In the genomic region with DNA sequence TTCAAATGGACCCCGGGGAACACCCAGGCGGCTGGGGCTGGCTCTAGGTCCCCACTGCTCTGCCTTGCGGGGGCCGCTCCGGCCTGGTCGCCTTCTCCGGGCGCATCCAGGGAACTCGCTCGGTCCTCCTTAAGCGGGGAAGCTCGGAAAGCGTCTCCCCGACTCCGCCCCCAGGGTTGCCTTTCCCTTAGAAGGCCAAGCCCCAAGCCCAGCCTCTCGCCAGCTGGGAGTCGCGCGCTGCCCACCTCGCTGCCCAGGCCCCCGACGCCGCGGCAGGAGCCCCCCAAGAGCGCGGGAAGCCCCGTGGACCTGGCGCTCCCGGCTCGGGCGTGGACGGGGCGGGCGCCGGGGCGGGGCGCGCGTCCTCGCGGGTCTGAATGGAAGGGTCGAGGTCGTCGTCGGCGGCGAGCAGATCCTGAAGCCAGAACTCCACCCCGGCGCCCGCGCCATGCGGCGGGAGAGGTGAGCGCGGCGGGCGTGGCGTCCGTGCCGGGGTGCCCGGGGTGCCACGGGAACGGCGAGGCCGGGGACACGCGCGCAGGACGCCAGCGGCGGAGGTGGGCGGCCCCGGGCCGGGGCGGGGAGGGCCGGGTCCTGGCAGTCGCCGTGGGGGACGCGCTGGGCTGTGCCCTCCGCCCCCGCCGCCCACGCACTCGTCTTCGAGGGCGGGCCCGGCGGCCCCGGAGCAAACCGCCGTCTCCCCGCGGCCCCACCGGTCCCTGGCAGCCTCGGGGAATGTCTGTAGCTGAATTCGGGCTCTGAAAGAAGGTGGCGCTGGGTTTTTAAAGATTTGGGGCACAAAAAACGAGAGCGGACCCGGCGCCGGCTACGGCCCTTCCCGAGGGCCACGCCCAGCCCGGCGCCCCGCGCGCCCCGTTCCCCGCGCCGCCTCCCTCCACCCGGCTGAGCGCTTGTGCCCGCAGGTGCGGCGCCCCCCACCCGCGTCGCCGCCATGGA, we compare ENCODE assay signal across 8 cellular contexts. TPM values are rescaled to one million over a fixed set of nuclear protein-coding genes. Genes with fewer than 3 reads are reported as not detected.
DNase-seq lines count a peak whose midpoint lies in the region; ATAC-seq and TF ChIP-seq lines count a peak whose summit lies in the region.

A gene with protein sequence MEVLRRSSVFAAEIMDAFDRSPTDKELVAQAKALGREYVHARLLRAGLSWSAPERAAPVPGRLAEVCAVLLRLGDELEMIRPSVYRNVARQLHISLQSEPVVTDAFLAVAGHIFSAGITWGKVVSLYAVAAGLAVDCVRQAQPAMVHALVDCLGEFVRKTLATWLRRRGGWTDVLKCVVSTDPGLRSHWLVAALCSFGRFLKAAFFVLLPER (plus strand): TSS at position 214 of the 957 bp plus-strand sequence. CDS start 739 bp downstream, at position 953.

- H3K4me2 ChIP-seq in fibroblast of lung (ENCODE audit: extremely low read depth, insufficient read depth, low read length), result peak within 1 kb of the TSS; percentile 88

- peak within 1 kb of the TSS; percentile 64 for H3K4me3 ChIP-seq in BJ (ENCODE audit: low read depth, low read length)
- H3K4me3 ChIP-seq in fibroblast of lung (replicated peaks in 1 of 4; ENCODE audit: control extremely low read depth in 1 of 4, insufficient read depth in 1 of 4, low read depth in 3 of 4, low read length in 4 of 4), result peak within 1 kb of the TSS; percentile 45 to 69 (median 66)
- peak within 1 kb of the TSS; percentile 69 for H3K4me3 ChIP-seq in upper lobe of right lung

- ATAC-seq in activated B cell treated with CpG ODN at 0.5 μM for 24 hours (ENCODE audit: low read depth), result peak; percentile 18
- ATAC-seq in upper lobe of right lung, result peak; percentile 76
- no peak for ATAC-seq in GM18498 (IDR thresholded peaks at IDR 0.05; ENCODE audit: unreplicated experiment)

- H3K27me3 Mint-ChIP-seq in activated B cell treated with CpG ODN at 0.5 μM for 24 hours, result peaks cover 37% of the 10 kb centered on the region

- peak within 1 kb of the TSS; percentile 32 for H3K27ac ChIP-seq in fibroblast of lung (ENCODE audit: insufficient read depth, low read length)
- peak within 1 kb of the TSS; percentile 68 for H3K27ac ChIP-seq in upper lobe of right lung

- TF ChIP-seq CTCF in BJ (IDR thresholded peaks at IDR 0.05; ENCODE audit: insufficient read depth, low read depth, low read length) (no peak), activated B cell treated with CpG ODN at 0.5 μM for 24 hours (IDR thresholded peaks at IDR 0.05) (no peak), fibroblast of lung (conservative IDR thresholded peaks at IDR 0.05 in 1 of 2, IDR thresholded peaks at IDR 0.05 in 1 of 2; ENCODE audit: low read depth in 1 of 2, low read length in 2 of 2) (no peak), upper lobe of right lung (IDR thresholded peaks at IDR 0.05) (no peak)

- CTCF ChIA-PET in BJ (lab: Yijun Ruan, JAX) (interaction anchor here (0.6 to 1.8 kb wide), 3 partner anchors 12 to 100 kb away, joined by 3 to 6 read pairs (median 3); no protein-coding TSS in a partner anchor), activated B cell treated with CpG ODN at 0.5 μM for 24 hours (lab: Charles Lee) (no interaction called here)

- peak within 1 kb of the TSS; percentile 40 for H2AFZ ChIP-seq in fibroblast of lung (ENCODE audit: low read length)

- no peaks in the 10 kb centered on the region for H3K9me3 ChIP-seq in fibroblast of lung (ENCODE audit: control insufficient read depth, insufficient read depth, low read depth, low read length)
- no peaks in the 10 kb centered on the region for H3K9me3 ChIP-seq in upper lobe of right lung

- H3K27ac Mint-ChIP-seq in activated B cell treated with CpG ODN at 0.5 μM for 24 hours, result no peak within 1 kb of the TSS

- no peaks in the 10 kb centered on the region for H4K20me1 ChIP-seq in fibroblast of lung (ENCODE audit: control insufficient read depth, extremely low read depth, insufficient read depth, low read length)

- intact Hi-C loops in activated B cell treated with CpG ODN at 0.5 μM for 24 hours (cut with micrococcal nuclease), result no loop called here
- intact Hi-C loops in upper lobe of right lung (cut with DNase I), result no loop called here

- H3K27me3 ChIP-seq in BJ (ENCODE audit: control insufficient read depth, insufficient read depth, low read length) (no peaks in the 10 kb centered on the region), fibroblast of lung (ENCODE audit: control insufficient read depth, insufficient read depth, low read length) (no peaks in the 10 kb centered on the region), upper lobe of right lung (no peaks in the 10 kb centered on the region)

- peaks cover 7% of the 10 kb centered on the region for H3K4me1 Mint-ChIP-seq in activated B cell treated with CpG ODN at 0.5 μM for 24 hours

- H3K4me3 Mint-ChIP-seq in activated B cell treated with CpG ODN at 0.5 μM for 24 hours, result peak within 1 kb of the TSS; percentile 60

- H3K36me3 ChIP-seq in BJ (ENCODE audit: control insufficient read depth, insufficient read depth, low read length) (peaks cover 12% of the 10 kb centered on the region), fibroblast of lung (ENCODE audit: control insufficient read depth, insufficient read depth, low read length) (peaks cover 12% of the 10 kb centered on the region), upper lobe of right lung (peaks cover 3% of the 10 kb centered on the region)

- DNase-seq in BJ (ENCODE audit: low read depth) (no peak), HPDE6-E6E7 (ENCODE audit: extremely low spot score) (peak; percentile 76), activated B cell treated with CpG ODN at 0.5 μM for 24 hours (no peak), fibroblast of lung (ENCODE audit: low read depth in 2 of 2) (peak; percentile 78 to 84), myocyte (ENCODE audit: low read depth) (peak; percentile 91), upper lobe of right lung (peak; percentile 90)
- DNase-seq in activated CD4-positive, CD25-positive, alpha-beta regulatory T cell (lab: John Stamatoyannopoulos, UW), result no peak

- H3K9me3 Mint-ChIP-seq in activated B cell treated with CpG ODN at 0.5 μM for 24 hours, result peaks cover 14% of the 10 kb centered on the region

- peak within 1 kb of the TSS; percentile 72 for H3K9ac ChIP-seq in fibroblast of lung (ENCODE audit: insufficient read depth, low read length)

- H3K4me1 ChIP-seq in fibroblast of lung (ENCODE audit: control insufficient read depth, extremely low read depth, insufficient read depth, low read length) (peaks cover 16% of the 10 kb centered on the region), upper lobe of right lung (peaks cover 33% of the 10 kb centered on the region)

- POLR2A ChIA-PET in BJ (lab: Charles Lee), result interaction anchor here (0.6 to 1.0 kb wide), 2 partner anchors 11 to 55 kb away, joined by 3 to 12 read pairs; no protein-coding TSS in a partner anchor
- POLR2A ChIA-PET in activated B cell treated with CpG ODN at 0.5 μM for 24 hours (lab: Charles Lee), result no interaction called here

- peaks cover 23% of the 10 kb centered on the region for H3K79me2 ChIP-seq in fibroblast of lung (ENCODE audit: control insufficient read depth, insufficient read depth, low read length)

- H3K36me3 Mint-ChIP-seq in activated B cell treated with CpG ODN at 0.5 μM for 24 hours (ENCODE audit: low read depth), result peaks cover 4% of the 10 kb centered on the region

RNA-seq across cellular contexts. Expression of the gene that starts here (rescaled TPM):
- polyA plus RNA-seq in BJ (2011; rRNA removed), result 29.4 and 42.9 TPM in 2 replicates
- 19.3 and 22.8 TPM in 2 replicates for polyA minus RNA-seq in BJ (2011; rRNA and poly(A)+ RNA removed)
- total RNA-seq in activated B cell treated with CpG ODN at 0.5 μM for 24 hours, result 0.10 TPM in 1 of 2 replicates, not detected in the other
- total RNA-seq in fibroblast of lung, result 38.5 and 42.4 TPM in 2 replicates
- polyA plus RNA-seq in fibroblast of lung, result 14.8 and 21.2 TPM in 2 replicates
- 27.7 and 32.1 TPM in 2 replicates for polyA plus RNA-seq in fibroblast of lung (2012)
- 21.0 and 40.2 TPM in 2 replicates for polyA minus RNA-seq in fibroblast of lung (ENCODE audit: low replicate concordance)
- 69.7 and 114 TPM in 2 replicates for total RNA-seq in myocyte
- polyA plus RNA-seq in myocyte (2012), result 69.1 TPM
- total RNA-seq in upper lobe of right lung, result 56.4 TPM

Comparison
In these comparisons a context has a peak if more than half of its experiments do, and no peak if none do; other contexts are left out.
1. RNA of the gene that starts here (total RNA-seq): 69.7 to 114 TPM in myocyte, 56.4 TPM in upper lobe of right lung (single experiment) and 38.5 to 42.4 TPM in fibroblast of lung; 0.10 TPM in activated B cell treated with CpG ODN at 0.5 μM for 24 hours; every median in the first group is over 10 times any median in the second.
2. Peak in ATAC-seq in activated B cell treated with CpG ODN at 0.5 μM for 24 hours; RNA of the gene not detected or under 1 TPM.
3. DNase-seq: peak in HPDE6-E6E7 (single experiment), fibroblast of lung (2 of 2), myocyte (single experiment) and upper lobe of right lung (single experiment); none in BJ (single experiment), activated B cell treated with CpG ODN at 0.5 μM for 24 hours (single experiment) and activated CD4-positive, CD25-positive, alpha-beta regulatory T cell (0 of 4).
4. Peak in every context shown above with its lines, with median percentiles within 50 percentile points of each other: H3K4me3 ChIP-seq.